13 cellular contexts compared by ENCODE assay signal in the genomic region with DNA sequence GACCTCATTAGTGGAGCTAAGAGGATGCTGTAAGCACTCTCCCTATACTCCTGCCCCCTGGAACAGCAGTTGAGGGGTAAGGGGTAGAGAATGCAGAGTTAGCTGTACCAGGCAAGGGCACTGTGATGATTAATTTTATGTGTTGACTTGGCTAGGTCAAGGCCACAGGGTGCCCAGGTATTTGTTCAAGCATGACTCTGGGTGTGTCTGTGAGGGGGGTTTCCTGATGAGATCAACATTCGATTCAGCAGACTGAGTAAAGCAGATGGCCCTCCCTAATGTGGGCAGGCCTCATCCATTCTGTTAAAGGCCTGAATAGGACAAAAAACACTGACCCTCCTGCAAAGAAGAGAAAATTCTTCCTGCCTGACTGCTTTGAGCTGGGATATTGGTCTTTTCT.
DNase-seq lines count a peak whose midpoint lies in the region; ATAC-seq and TF ChIP-seq lines count a peak whose summit lies in the region.
"Had no signal": no experiment of that assay in that cellular context is flagged by ENCODE, and none has a peak within 500 bp of the region (broad histone marks: within the 10 kb centered on the region; RNA-seq: fewer than 3 reads in every experiment).

No MANE protein-coding gene starts in this region.

- no peak for TF ChIP-seq CTCF in GM12865 (IDR thresholded peaks at IDR 0.05; ENCODE audit: insufficient read depth, low read depth, low read length, missing control alignments)
- TF ChIP-seq CTCF in liver (IDR thresholded peaks at IDR 0.05; ENCODE audit: low read depth, low read length, missing input control): no peak
- no peak for TF ChIP-seq CTCF in left ventricle myocardium inferior (IDR thresholded peaks at IDR 0.05; ENCODE audit: borderline replicate concordance)
- no peak for TF ChIP-seq CTCF in GM20000 (IDR thresholded peaks at IDR 0.05; ENCODE audit: extremely low read depth, missing control alignments)

- H3K27me3 ChIP-seq in liver (ENCODE audit: control insufficient read depth in 4 of 4, insufficient read depth in 4 of 4, low read length in 3 of 4) (no peaks in the 10 kb centered on the region), left ventricle myocardium inferior (ENCODE audit: low read depth) (no peaks in the 10 kb centered on the region)

- ATAC-seq in GM21619 (IDR thresholded peaks at IDR 0.05; ENCODE audit: unreplicated experiment): peak; percentile 48
- peak; percentile 47 for ATAC-seq in T-helper 17 cell
- no peak for ATAC-seq in GM21423 (IDR thresholded peaks at IDR 0.05; ENCODE audit: unreplicated experiment)

- H3K4me3 ChIP-seq in GM12865 (ENCODE audit: low read depth, low read length) (no peak overlapping the region), liver (ENCODE audit: low read depth in 1 of 3, low read length in 3 of 3) (no peak overlapping the region), left ventricle myocardium inferior (no peak overlapping the region)

- H3K27ac ChIP-seq in liver (ENCODE audit: low read depth in 1 of 2, low read length in 2 of 2) (peak overlapping the region in 1 of 2 donors; percentile 33), left ventricle myocardium inferior (replicated peaks) (no peak overlapping the region)

- peaks cover 8 to 39% (median 22%) of the 10 kb centered on the region in 4 donors for H3K4me1 ChIP-seq in liver (ENCODE audit: control insufficient read depth in 4 of 4, insufficient read depth in 4 of 4, low read length in 3 of 4)
- peaks cover 99% of the 10 kb centered on the region for H3K4me1 ChIP-seq in left ventricle myocardium inferior

- H3K9me3 ChIP-seq in T-helper 17 cell (ENCODE audit: control insufficient read depth, low read length, poor library complexity, severe bottlenecking) (no peaks in the 10 kb centered on the region), liver (ENCODE audit: control insufficient read depth in 4 of 4, low read length in 3 of 4) (no peaks in the 10 kb centered on the region), left ventricle myocardium inferior (replicated peaks) (no peaks in the 10 kb centered on the region)

- H3K36me3 ChIP-seq in liver (ENCODE audit: control insufficient read depth in 4 of 4, insufficient read depth in 3 of 4, low read depth in 1 of 4, low read length in 3 of 4) (no peaks in the 10 kb centered on the region), left ventricle myocardium inferior (no peaks in the 10 kb centered on the region)

- no peak overlapping the region for H3K27ac Mint-ChIP-seq in T-helper 17 cell
- H3K27ac Mint-ChIP-seq: activated CD4-positive, alpha-beta T cell treated with anti-CD3 and anti-CD28 coated beads, Interleukin-2, amount 10 ng/mL, durations not matched to agents 7 days and 5 days; activated T-cell treated with anti-CD3 and anti-CD28 coated beads, Interleukin-2, amount 50 U/mL, for 72 hours; stimulated activated naive CD8-positive, alpha-beta T cell treated with anti-CD3 and anti-CD28 coated beads, Interleukin-15, Interleukin-2, amounts not matched to agents 100 ng/mL and 50 ng/mL, for 24 hours had no signal

- peaks cover 87% of the 10 kb centered on the region for H3K27me3 Mint-ChIP-seq in T-helper 17 cell

- H3K36me3 Mint-ChIP-seq in T-helper 17 cell (ENCODE audit: low read depth): no peaks in the 10 kb centered on the region

- intact Hi-C loops in left ventricle myocardium inferior (cut with micrococcal nuclease): no loop called here

- no peak overlapping the region for H3K9ac ChIP-seq in liver (ENCODE audit: low read depth in 1 of 2, low read length in 2 of 2)

- peaks cover 8% of the 10 kb centered on the region for H3K4me1 Mint-ChIP-seq in T-helper 17 cell
- H3K4me1 Mint-ChIP-seq: activated CD4-positive, alpha-beta T cell treated with anti-CD3 and anti-CD28 coated beads, Interleukin-2, amount 10 ng/mL, durations not matched to agents 7 days and 5 days had no signal

- WGBS in liver: 21% methylated on average over 1 of the region's 1 CpG

- no peak overlapping the region for H3K4me3 Mint-ChIP-seq in T-helper 17 cell
- H3K4me3 Mint-ChIP-seq: activated CD4-positive, alpha-beta T cell treated with anti-CD3 and anti-CD28 coated beads, Interleukin-2, amount 10 ng/mL, durations not matched to agents 7 days and 5 days; activated T-cell treated with anti-CD3 and anti-CD28 coated beads, Interleukin-2, amount 50 U/mL, for 72 hours; stimulated activated naive CD8-positive, alpha-beta T cell treated with anti-CD3 and anti-CD28 coated beads, Interleukin-15, Interleukin-2, amounts not matched to agents 100 ng/mL and 50 ng/mL, for 24 hours had no signal

- DNase-seq in GM12865 (ENCODE audit: low read depth): peak; percentile 56
- DNase-seq in T-helper 17 cell: no peak
- DNase-seq in left ventricle myocardium inferior: no peak
- DNase-seq in DMS114 treated with DMSO at 0.1 percent for 48 hours (lab: John Stamatoyannopoulos, UW; ENCODE audit: unreplicated experiment): no peak
- no peak for DNase-seq in GM20000 (ENCODE audit: low spot score)
- DNase-seq: activated CD4-positive, alpha-beta T cell treated with anti-CD3 and anti-CD28 coated beads, Interleukin-2, amount 10 ng/mL, durations not matched to agents 7 days and 5 days; activated T-cell treated with anti-CD3 and anti-CD28 coated beads, Interleukin-2, amount 50 U/mL, for 72 hours; NCI-H187; NCI-H526 had no signal

- TF ChIP-seq RAD21 in liver (IDR thresholded peaks at IDR 0.05): no peak

TF ChIP-seq in liver, 16 proteins besides CTCF, POLR2A, EP300 and RAD21:
- no peak for TF ChIP-seq ZBTB33 (IDR thresholded peaks at IDR 0.05)
- TF ChIP-seq GABPA (IDR thresholded peaks at IDR 0.05 in 1 of 2, conservative IDR thresholded peaks at IDR 0.05 in 1 of 2): no peak
- TF ChIP-seq RXRA (IDR thresholded peaks at IDR 0.05): peak; percentile 32 to 65
- TF ChIP-seq, protein P1, sequence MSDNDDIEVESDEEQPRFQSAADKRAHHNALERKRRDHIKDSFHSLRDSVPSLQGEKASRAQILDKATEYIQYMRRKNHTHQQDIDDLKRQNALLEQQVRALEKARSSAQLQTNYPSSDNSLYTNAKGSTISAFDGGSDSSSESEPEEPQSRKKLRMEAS (IDR thresholded peaks at IDR 0.05): no peak
- TF ChIP-seq HNF4A (conservative IDR thresholded peaks at IDR 0.05): peak in 1 of 2 donors; percentile 45
